ENCODE assay signal across 14 cellular contexts in the genomic region with DNA sequence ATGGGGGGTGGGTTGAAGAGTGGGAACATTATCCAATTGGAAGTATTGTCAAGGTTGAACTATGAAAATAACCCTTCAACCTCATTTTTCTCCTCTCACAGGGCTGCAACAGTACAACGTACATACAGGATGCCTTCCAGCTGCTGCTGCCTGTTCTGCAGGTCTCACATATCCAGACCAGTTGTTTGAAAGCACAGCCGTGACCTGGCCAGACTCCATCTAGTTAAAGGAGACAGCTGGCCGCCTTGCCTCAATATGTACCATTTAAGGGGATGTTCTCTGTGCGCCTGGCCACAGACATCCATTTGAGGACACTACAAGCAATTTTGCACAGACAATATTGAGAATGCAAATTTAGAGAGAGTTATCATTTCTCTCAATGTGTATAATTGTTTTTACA.
DNase-seq lines count a peak whose midpoint lies in the region; ATAC-seq and TF ChIP-seq lines count a peak whose summit lies in the region.
"Had no signal": no experiment of that assay in that cellular context is flagged by ENCODE, and none has a peak within 500 bp of the region (broad histone marks: within the 10 kb centered on the region; RNA-seq: fewer than 3 reads in every experiment).

No MANE protein-coding gene starts in this region.

- H3K4me3 ChIP-seq in SK-N-SH (ENCODE audit: low read depth in 2 of 2, low read length in 1 of 2) (no peak overlapping the region), right cardiac atrium (ENCODE audit: low read length) (no peak overlapping the region), gastrocnemius medialis (no peak overlapping the region)
- no peak overlapping the region for H3K4me3 ChIP-seq in CD8-positive, alpha-beta memory T cell (ENCODE audit: low read length)
- H3K4me3 ChIP-seq: tibial artery had no signal

- CTCF ChIA-PET in SK-N-SH (lab: Yijun Ruan, JAX): interaction anchor here (0.6 to 2.0 kb wide), 3 partner anchors 30 to 192 kb away, joined by 3 to 7 read pairs (median 7); no protein-coding TSS in a partner anchor
- CTCF ChIA-PET in CD8-positive, alpha-beta memory T cell (lab: Charles Lee): no interaction called here

- no peaks in the 10 kb centered on the region for H3K9me2 ChIP-seq in SK-N-SH

- H3K4me3 Mint-ChIP-seq in CD8-positive, alpha-beta memory T cell: no peak overlapping the region
- H3K4me3 Mint-ChIP-seq: naive B cell had no signal

- no peaks in the 10 kb centered on the region for H3K9me3 Mint-ChIP-seq in CD8-positive, alpha-beta memory T cell
- H3K9me3 Mint-ChIP-seq: naive B cell had no signal

- peaks cover 0 to 2% (median 0%) of the 10 kb centered on the region in 3 donors for H3K4me1 Mint-ChIP-seq in CD8-positive, alpha-beta memory T cell

- H3K79me2 ChIP-seq in SK-N-SH (ENCODE audit: insufficient read depth): no peaks in the 10 kb centered on the region

- no peaks in the 10 kb centered on the region for H3K36me3 Mint-ChIP-seq in CD8-positive, alpha-beta memory T cell
- H3K36me3 Mint-ChIP-seq: naive B cell had no signal

- H3K27ac Mint-ChIP-seq in CD8-positive, alpha-beta memory T cell: no peak overlapping the region
- H3K27ac Mint-ChIP-seq: naive B cell, progenitor cell of endocrine pancreas had no signal

- TF ChIP-seq CTCF in SK-N-SH (IDR thresholded peaks at IDR 0.05) (no peak), gastrocnemius medialis (IDR thresholded peaks at IDR 0.05 in 4 of 5, conservative IDR thresholded peaks at IDR 0.05 in 1 of 5) (no peak)

- H3K27me3 Mint-ChIP-seq in CD8-positive, alpha-beta memory T cell: peaks cover 0 to 1% of the 10 kb centered on the region in 2 donors
- H3K27me3 Mint-ChIP-seq: naive B cell, progenitor cell of endocrine pancreas had no signal

- H3K9me3 ChIP-seq in SK-N-SH: no peaks in the 10 kb centered on the region
- H3K9me3 ChIP-seq in right cardiac atrium (ENCODE audit: control insufficient read depth, low read length): no peaks in the 10 kb centered on the region
- H3K9me3 ChIP-seq in gastrocnemius medialis: no peaks in the 10 kb centered on the region
- H3K9me3 ChIP-seq in CD8-positive, alpha-beta memory T cell (ENCODE audit: low read length): no peaks in the 10 kb centered on the region
- H3K9me3 ChIP-seq: tibial artery had no signal

- H3K4me2 ChIP-seq in SK-N-SH: no peak overlapping the region

- DNase-seq in NCI-H1694 (lab: John Stamatoyannopoulos, UW) (peak; percentile 76), SK-N-SH (peak; percentile 73), right cardiac atrium (peak in 2 of 3 donors; percentile 13 to 78), gastrocnemius medialis (peak; percentile 45 to 57), D341Med (ENCODE audit: low spot score) (no peak)
- DNase-seq in CD8-positive, alpha-beta memory T cell: no peak
- DNase-seq in stimulated activated naive CD4-positive, alpha-beta T cell treated with Interleukin-2 at 50 U/mL for 16 hours (lab: John Stamatoyannopoulos, UW): no peak
- DNase-seq: activated gamma-delta T cell; naive B cell; stimulated activated CD4-positive, alpha-beta T cell treated with anti-CD3 and anti-CD28 coated beads, Interleukin-1b, Interleukin-23, amount 100 ng/mL, for 48 hours; SW 1271; tibial artery; WERI-Rb-1 had no signal

- no peak overlapping the region for H2AFZ ChIP-seq in SK-N-SH (ENCODE audit: low read depth)

- no peaks in the 10 kb centered on the region for H4K20me1 ChIP-seq in SK-N-SH (ENCODE audit: insufficient read depth)

- in situ Hi-C loops in gastrocnemius medialis (cut with MboI; ENCODE audit: low sequenced_read_pairs in 4 of 4): no loop called here

- peaks cover 21% of the 10 kb centered on the region for H3F3A ChIP-seq in SK-N-SH (replicated peaks; ENCODE audit: insufficient read depth)

- TF ChIP-seq RAD21 in SK-N-SH (IDR thresholded peaks at IDR 0.05; ENCODE audit: low read length): peak; percentile 13

- ATAC-seq in right cardiac atrium (no peak), gastrocnemius medialis (peak; percentile 79 to 91)

- peaks cover 2 to 54% of the 10 kb centered on the region in 2 experiments for H3K36me3 ChIP-seq in SK-N-SH (replicated peaks in 1 of 2; ENCODE audit: control insufficient read depth in 1 of 2, insufficient read depth in 2 of 2, low read length in 1 of 2)
- no peaks in the 10 kb centered on the region for H3K36me3 ChIP-seq in gastrocnemius medialis
- no peaks in the 10 kb centered on the region for H3K36me3 ChIP-seq in CD8-positive, alpha-beta memory T cell (ENCODE audit: insufficient read depth, low read length)

- no peak for TF ChIP-seq POLR2A in gastrocnemius medialis (IDR thresholded peaks at IDR 0.05)

- POLR2A ChIA-PET in SK-N-SH (lab: Yijun Ruan, JAX): interaction anchor here (1.0 kb wide), 1 partner anchor 13 kb away, joined by 3 read pairs; no protein-coding TSS in a partner anchor
- POLR2A ChIA-PET in CD8-positive, alpha-beta memory T cell (lab: Charles Lee): no interaction called here

- intact Hi-C loops in right cardiac atrium (cut with DNase I) (no loop called here), gastrocnemius medialis (cut with DNase I; ENCODE audit: low total_unique reads) (no loop called here)

- H3K27me3 ChIP-seq in SK-N-SH (ENCODE audit: insufficient read depth) (no peaks in the 10 kb centered on the region), right cardiac atrium (ENCODE audit: control insufficient read depth, insufficient read depth) (no peaks in the 10 kb centered on the region), gastrocnemius medialis (no peaks in the 10 kb centered on the region)
- no peaks in the 10 kb centered on the region for H3K27me3 ChIP-seq in CD8-positive, alpha-beta memory T cell (ENCODE audit: insufficient read depth, low read length, poor library complexity, severe bottlenecking)
- H3K27me3 ChIP-seq: tibial artery had no signal

- H3K9ac ChIP-seq in SK-N-SH: no peak overlapping the region

- peaks cover 0 to 7% of the 10 kb centered on the region in 2 experiments; a peak in 2 of 4 replicates for H3K4me1 ChIP-seq in SK-N-SH (ENCODE audit: control insufficient read depth in 1 of 2, insufficient read depth in 2 of 2, low read depth in 1 of 2, low read length in 1 of 2)
- H3K4me1 ChIP-seq in right cardiac atrium (ENCODE audit: control insufficient read depth, insufficient read depth, low read length): peaks cover 4% of the 10 kb centered on the region
- peaks cover 8 to 10% of the 10 kb centered on the region in 2 donors for H3K4me1 ChIP-seq in gastrocnemius medialis
- no peaks in the 10 kb centered on the region for H3K4me1 ChIP-seq in CD8-positive, alpha-beta memory T cell (ENCODE audit: insufficient read depth, low read length)
- H3K4me1 ChIP-seq: tibial artery had no signal

- peak in 1 of 2 experiments; percentile 75; a peak in 1 of 4 replicates for TF ChIP-seq EP300 in SK-N-SH (IDR thresholded peaks at IDR 0.05; ENCODE audit: borderline replicate concordance in 1 of 2, low read depth in 1 of 2, low read length in 1 of 2)

- WGBS in SK-N-SH (ENCODE audit: low lambda C conversion rate): 77% methylated on average over 4 of the region's 4 CpGs
- WGBS in right cardiac atrium: 69% methylated on average over 4 of the region's 4 CpGs

- H3K27ac ChIP-seq in SK-N-SH (ENCODE audit: low read depth in 2 of 2, low read length in 1 of 2) (peak overlapping the region in 1 of 2 experiments; percentile 62; a peak in 2 of 4 replicates), right cardiac atrium (ENCODE audit: low read length) (no peak overlapping the region), gastrocnemius medialis (no peak overlapping the region)
- H3K27ac ChIP-seq in CD8-positive, alpha-beta memory T cell (ENCODE audit: low read depth, low read length): no peak overlapping the region
- H3K27ac ChIP-seq: tibial artery, WERI-Rb-1 had no signal

TF ChIP-seq in SK-N-SH, 30 proteins besides CTCF, POLR2A, EP300 and RAD21:
- TF ChIP-seq RXRA (IDR thresholded peaks at IDR 0.05; ENCODE audit: borderline replicate concordance, low read depth) (no peak), RCOR1 (IDR thresholded peaks at IDR 0.05; ENCODE audit: low read length) (peak; percentile 72), GATA2 (CRISPR knock-in tag; IDR thresholded peaks at IDR 0.05) (peak; percentile 40; the same call in 1 of the 2 replicates), CHD2 (IDR thresholded peaks at IDR 0.05; ENCODE audit: low read length, partially characterized antibody) (peak; percentile 78)
- TF ChIP-seq, protein P1, sequence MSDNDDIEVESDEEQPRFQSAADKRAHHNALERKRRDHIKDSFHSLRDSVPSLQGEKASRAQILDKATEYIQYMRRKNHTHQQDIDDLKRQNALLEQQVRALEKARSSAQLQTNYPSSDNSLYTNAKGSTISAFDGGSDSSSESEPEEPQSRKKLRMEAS (IDR thresholded peaks at IDR 0.05; ENCODE audit: low read depth): no peak

Comparison
In these comparisons a context has a peak if more than half of its experiments do, and no peak if none do; other contexts are left out.
1. DNase-seq: peak in NCI-H1694 (single experiment), SK-N-SH (single experiment), right cardiac atrium (2 of 3) and gastrocnemius medialis (2 of 2); none in D341Med (single experiment), CD8-positive, alpha-beta memory T cell (0 of 5) and stimulated activated naive CD4-positive, alpha-beta T cell treated with Interleukin-2 at 50 U/mL for 16 hours (single experiment).
2. ATAC-seq: peak in gastrocnemius medialis (2 of 2); none in right cardiac atrium (0 of 2).